ENCODE assay signal across 29 cellular contexts in the genomic region with DNA sequence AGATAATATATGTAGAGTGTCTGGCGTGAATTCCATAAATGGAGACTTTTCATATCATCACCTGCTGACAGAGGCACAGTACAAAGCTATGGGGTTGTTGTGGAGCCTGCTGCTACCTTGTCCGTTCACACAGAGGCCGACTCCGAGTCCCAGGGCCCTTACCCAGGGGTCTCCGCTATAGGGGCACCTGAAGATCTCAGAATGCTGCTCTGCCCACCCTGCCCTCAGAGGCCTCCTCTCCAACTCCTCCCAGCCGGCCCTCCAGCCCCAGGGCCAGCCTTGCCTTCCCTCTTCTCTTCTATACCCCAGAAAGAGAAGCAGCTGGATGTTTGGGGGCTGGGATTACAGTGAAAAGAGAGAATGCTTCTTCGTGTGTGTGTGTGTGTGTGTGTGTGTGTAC.
"Had no signal": no experiment of that assay in that cellular context is flagged by ENCODE, and none has a peak within 500 bp of the region (broad histone marks: within the 10 kb centered on the region; RNA-seq: fewer than 3 reads in every experiment).

No MANE protein-coding gene starts in this region.

- H3K27me3 Mint-ChIP-seq: activated CD4-positive, alpha-beta memory T cell treated with anti-CD3 and anti-CD28 coated beads for 36 hours; activated CD4-positive, alpha-beta T cell treated with anti-CD3 and anti-CD28 coated beads, Interleukin-2, amount 10 ng/mL, durations not matched to agents 24 days and 14 days; activated naive CD8-positive, alpha-beta T cell treated with anti-CD3 and anti-CD28 coated beads for 36 hours; dendritic cell treated with granulocyte-macrophage colony-stimulating factor and Interleukin-4, amounts not matched to agents 40 ng/mL and 50 ng/mL, for 4 days; memory B cell; naive thymus-derived CD8-positive, alpha-beta T cell; stimulated activated naive CD8-positive, alpha-beta T cell treated with anti-CD3 and anti-CD28 coated beads, Interleukin-15, amount 100 ng/mL, for 72 hours had no signal

- H3K4me3 ChIP-seq: ascending aorta, hepatocyte, right lobe of liver, skin epidermis, thyroid gland, upper lobe of right lung had no signal

- H3K4me1 ChIP-seq: right lobe of liver had no signal

- H3K27me3 ChIP-seq: ascending aorta, brain microvascular endothelial cell, hepatocyte, right lobe of liver, thyroid gland, upper lobe of right lung had no signal

- H3K27ac ChIP-seq: ascending aorta, brain microvascular endothelial cell, hepatocyte, right lobe of liver, skin epidermis, thyroid gland, upper lobe of right lung had no signal

- ATAC-seq: naive thymus-derived CD8-positive, alpha-beta T cell; right lobe of liver; stimulated activated effector memory CD8-positive, alpha-beta T cell treated with anti-CD3 and anti-CD28 coated beads, Interleukin-12 subunit alpha, Interleukin-12 subunit beta, amount 100 ng/mL, for 72 hours; stimulated activated naive CD8-positive, alpha-beta T cell treated with anti-CD3 and anti-CD28 coated beads, Interleukin-15, amount 100 ng/mL, for 72 hours had no signal

- DNase-seq: activated CD4-positive, alpha-beta memory T cell treated with anti-CD3 and anti-CD28 coated beads for 36 hours; activated CD4-positive, alpha-beta T cell treated with anti-CD3 and anti-CD28 coated beads, Interleukin-2, amount 10 ng/mL, durations not matched to agents 24 days and 14 days; activated CD4-positive, CD25-positive, alpha-beta regulatory T cell treated with anti-CD3 and anti-CD28 coated beads, Interleukin-2, amount 50 U/mL, for 72 hours; activated CD8-positive, alpha-beta memory T cell treated with anti-CD3 and anti-CD28 coated beads, Interleukin-2, amount 50 U/mL, for 4 hours; activated effector memory CD4-positive, alpha-beta T cell treated with anti-CD3 and anti-CD28 coated beads, Interleukin-2, amount 50 U/mL, for 16 hours; activated naive CD4-positive, alpha-beta T cell treated with anti-CD3 and anti-CD28 coated beads for 36 hours; activated naive CD8-positive, alpha-beta T cell treated with anti-CD3 and anti-CD28 coated beads for 36 hours; activated T-cell treated with anti-CD3 and anti-CD28 coated beads, Interleukin-2, amount 50 U/mL, for 1 hour; brain microvascular endothelial cell; central memory CD4-positive, alpha-beta T cell; effector CD4-positive, alpha-beta T cell; islet precursor cell; midbrain; naive thymus-derived CD8-positive, alpha-beta T cell; occipital lobe; right lobe of liver; stimulated activated CD4-positive, alpha-beta T cell treated with anti-CD3 and anti-CD28 coated beads, Interleukin-12 subunit alpha, Interleukin-12 subunit beta, amount 100 ng/mL, for 4 hours; stimulated activated CD4-positive, alpha-beta T cell treated with anti-CD3 and anti-CD28 coated beads, Interleukin-4, amount 100 ng/mL, for 24 hours; stimulated activated naive CD8-positive, alpha-beta T cell treated with anti-CD3 and anti-CD28 coated beads, Interleukin-15, amount 100 ng/mL, for 72 hours; T-helper 2 cell; thyroid gland; upper lobe of right lung had no signal

- H3K9me3 ChIP-seq: ascending aorta, right lobe of liver, thyroid gland, upper lobe of right lung had no signal

- H3K36me3 Mint-ChIP-seq: activated CD4-positive, alpha-beta memory T cell treated with anti-CD3 and anti-CD28 coated beads for 36 hours; activated naive CD8-positive, alpha-beta T cell treated with anti-CD3 and anti-CD28 coated beads for 36 hours; stimulated activated effector memory CD8-positive, alpha-beta T cell treated with anti-CD3 and anti-CD28 coated beads, Interleukin-12 subunit alpha, Interleukin-12 subunit beta, amount 100 ng/mL, for 72 hours had no signal

- H3K27ac Mint-ChIP-seq: activated CD4-positive, alpha-beta memory T cell treated with anti-CD3 and anti-CD28 coated beads for 36 hours; activated CD4-positive, alpha-beta T cell treated with anti-CD3 and anti-CD28 coated beads, Interleukin-2, amount 10 ng/mL, durations not matched to agents 24 days and 14 days; activated naive CD4-positive, alpha-beta T cell treated with anti-CD3 and anti-CD28 coated beads for 36 hours; activated naive CD8-positive, alpha-beta T cell treated with anti-CD3 and anti-CD28 coated beads for 36 hours; activated T-helper 1 cell treated with anti-CD3 and anti-CD28 coated beads, Interleukin-12 subunit alpha, Interleukin-12 subunit beta, Interleukin-2, Interleukin-4 antibody, amounts not matched to agents 30 ng/mL and 10 ng/mL and 1 ng/mL, durations not matched to agents 14 hours and 24 hours and 36 hours; dendritic cell treated with granulocyte-macrophage colony-stimulating factor and Interleukin-4, amounts not matched to agents 40 ng/mL and 50 ng/mL, for 4 days; memory B cell; stimulated activated effector memory CD8-positive, alpha-beta T cell treated with anti-CD3 and anti-CD28 coated beads, Interleukin-12 subunit alpha, Interleukin-12 subunit beta, amount 100 ng/mL, for 72 hours had no signal

- H3K4me3 Mint-ChIP-seq: activated CD4-positive, alpha-beta memory T cell treated with anti-CD3 and anti-CD28 coated beads for 36 hours; activated CD4-positive, alpha-beta T cell treated with anti-CD3 and anti-CD28 coated beads, Interleukin-2, amount 10 ng/mL, durations not matched to agents 24 days and 14 days; activated naive CD4-positive, alpha-beta T cell treated with anti-CD3 and anti-CD28 coated beads for 36 hours; activated naive CD8-positive, alpha-beta T cell treated with anti-CD3 and anti-CD28 coated beads for 36 hours; activated T-helper 1 cell treated with anti-CD3 and anti-CD28 coated beads, Interleukin-12 subunit alpha, Interleukin-12 subunit beta, Interleukin-2, Interleukin-4 antibody, amounts not matched to agents 30 ng/mL and 10 ng/mL and 1 ng/mL, durations not matched to agents 14 hours and 24 hours and 36 hours; dendritic cell treated with granulocyte-macrophage colony-stimulating factor and Interleukin-4, amounts not matched to agents 40 ng/mL and 50 ng/mL, for 4 days; memory B cell; naive thymus-derived CD8-positive, alpha-beta T cell; stimulated activated effector memory CD8-positive, alpha-beta T cell treated with anti-CD3 and anti-CD28 coated beads, Interleukin-12 subunit alpha, Interleukin-12 subunit beta, amount 100 ng/mL, for 72 hours; stimulated activated naive CD8-positive, alpha-beta T cell treated with anti-CD3 and anti-CD28 coated beads, Interleukin-15, amount 100 ng/mL, for 72 hours had no signal

- H3K9me3 Mint-ChIP-seq: activated CD4-positive, alpha-beta memory T cell treated with anti-CD3 and anti-CD28 coated beads for 36 hours; activated CD4-positive, alpha-beta T cell treated with anti-CD3 and anti-CD28 coated beads, Interleukin-2, amount 10 ng/mL, durations not matched to agents 24 days and 14 days; activated naive CD4-positive, alpha-beta T cell treated with anti-CD3 and anti-CD28 coated beads for 36 hours; activated naive CD8-positive, alpha-beta T cell treated with anti-CD3 and anti-CD28 coated beads for 36 hours; activated T-helper 1 cell treated with anti-CD3 and anti-CD28 coated beads, Interleukin-12 subunit alpha, Interleukin-12 subunit beta, Interleukin-2, Interleukin-4 antibody, amounts not matched to agents 30 ng/mL and 10 ng/mL and 1 ng/mL, durations not matched to agents 14 hours and 24 hours and 36 hours; dendritic cell treated with granulocyte-macrophage colony-stimulating factor and Interleukin-4, amounts not matched to agents 40 ng/mL and 50 ng/mL, for 4 days; memory B cell; naive thymus-derived CD8-positive, alpha-beta T cell; stimulated activated effector memory CD8-positive, alpha-beta T cell treated with anti-CD3 and anti-CD28 coated beads, Interleukin-12 subunit alpha, Interleukin-12 subunit beta, amount 100 ng/mL, for 72 hours; stimulated activated naive CD8-positive, alpha-beta T cell treated with anti-CD3 and anti-CD28 coated beads, Interleukin-15, amount 100 ng/mL, for 72 hours had no signal
